26 cellular contexts compared by ENCODE assay signal in the genomic region with DNA sequence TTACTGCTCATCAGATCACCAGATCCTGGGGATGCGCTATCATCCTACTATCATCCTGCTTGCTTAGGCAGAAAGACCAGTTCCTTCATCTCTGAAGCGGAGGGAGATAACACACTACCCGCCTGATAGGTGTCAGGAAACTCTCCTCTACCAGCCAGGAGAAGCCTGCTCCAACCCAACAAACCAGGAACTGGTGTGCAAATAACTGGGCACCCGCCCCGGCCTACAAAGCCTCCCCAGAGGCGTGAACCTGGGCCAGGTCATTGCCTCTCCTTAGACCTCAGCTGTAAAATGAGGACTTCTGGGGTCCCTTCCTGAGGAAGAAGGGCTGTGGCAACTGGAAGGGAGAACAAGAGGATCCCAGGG.
"Had no signal": no experiment of that assay in that cellular context is flagged by ENCODE, and none has a peak within 500 bp of the region (broad histone marks: within the 10 kb centered on the region; RNA-seq: fewer than 3 reads in every experiment).

No MANE protein-coding gene starts in this region.

- H3K4me1 Mint-ChIP-seq: activated CD4-positive, alpha-beta T cell treated with anti-CD3 and anti-CD28 coated beads for 36 hours; activated naive CD8-positive, alpha-beta T cell treated with anti-CD3 and anti-CD28 coated beads, Interleukin-2, amount 10 ng/mL, durations not matched to agents 7 days and 5 days had no signal

- H3K4me3 Mint-ChIP-seq: activated CD4-positive, alpha-beta T cell treated with anti-CD3 and anti-CD28 coated beads for 36 hours; activated naive CD4-positive, alpha-beta T cell treated with anti-CD3 and anti-CD28 coated beads for 36 hours; activated naive CD8-positive, alpha-beta T cell treated with anti-CD3 and anti-CD28 coated beads, Interleukin-2, amount 10 ng/mL, durations not matched to agents 7 days and 5 days; naive B cell; stimulated activated naive CD8-positive, alpha-beta T cell treated with anti-CD3 and anti-CD28 coated beads, Interleukin-15, Interleukin-2, amounts not matched to agents 100 ng/mL and 50 ng/mL, for 24 hours; T-helper 1 cell treated with Interleukin-12 subunit alpha and Interleukin-12 subunit beta and Interleukin-4 antibody, amounts not matched to agents 30 μg/mL and 1 μg/mL, for 36 hours had no signal

- H3K27me3 Mint-ChIP-seq: naive B cell; stimulated activated naive CD8-positive, alpha-beta T cell treated with anti-CD3 and anti-CD28 coated beads, Interleukin-15, Interleukin-2, amounts not matched to agents 100 ng/mL and 50 ng/mL, for 24 hours had no signal

- H3K4me3 ChIP-seq: ascending aorta, esophagus squamous epithelium, left ventricle myocardium inferior, lung, mucosa of descending colon, right lobe of liver, skin epidermis, upper lobe of left lung had no signal

- H3K4me1 ChIP-seq: ascending aorta, right lobe of liver, upper lobe of left lung had no signal

- H3K9me3 ChIP-seq: ascending aorta, esophagus squamous epithelium, left ventricle myocardium inferior, mucosa of descending colon, right lobe of liver, SK-N-SH, upper lobe of left lung had no signal

- DNase-seq: activated CD4-positive, alpha-beta T cell treated with anti-CD3 and anti-CD28 coated beads for 36 hours; activated CD4-positive, CD25-positive, alpha-beta regulatory T cell; activated CD8-positive, alpha-beta memory T cell treated with anti-CD3 and anti-CD28 coated beads for 24 hours; activated effector memory CD4-positive, alpha-beta T cell treated with Interleukin-2 at 50 U/mL for 16 hours; activated naive CD4-positive, alpha-beta T cell treated with anti-CD3 and anti-CD28 coated beads for 36 hours; activated naive CD8-positive, alpha-beta T cell treated with anti-CD3 and anti-CD28 coated beads, Interleukin-2, amount 10 ng/mL, durations not matched to agents 7 days and 5 days; central memory CD4-positive, alpha-beta T cell; esophagus squamous epithelium; foreskin melanocyte; left ventricle myocardium inferior; mesendoderm; mucosa of descending colon; naive B cell; right lobe of liver; stimulated activated CD4-positive, alpha-beta T cell treated with anti-CD3 and anti-CD28 coated beads, Interleukin-12 subunit alpha, Interleukin-12 subunit beta, amount 100 ng/mL, for 4 hours; stimulated activated CD4-positive, alpha-beta T cell treated with anti-CD3 and anti-CD28 coated beads, Interleukin-4, amount 100 ng/mL, for 1 hour; substantia nigra; SW 1271; T-helper 9 cell; upper lobe of left lung had no signal

- H3K36me3 ChIP-seq: ascending aorta, left ventricle myocardium inferior, upper lobe of left lung had no signal

- H3K27ac ChIP-seq: ascending aorta, esophagus squamous epithelium, left ventricle myocardium inferior, right lobe of liver, upper lobe of left lung had no signal

- H3K27ac Mint-ChIP-seq: activated CD4-positive, alpha-beta T cell treated with anti-CD3 and anti-CD28 coated beads for 36 hours; activated naive CD4-positive, alpha-beta T cell treated with anti-CD3 and anti-CD28 coated beads for 36 hours; activated naive CD8-positive, alpha-beta T cell treated with anti-CD3 and anti-CD28 coated beads, Interleukin-2, amount 10 ng/mL, durations not matched to agents 7 days and 5 days; naive B cell; stimulated activated naive CD8-positive, alpha-beta T cell treated with anti-CD3 and anti-CD28 coated beads, Interleukin-15, Interleukin-2, amounts not matched to agents 100 ng/mL and 50 ng/mL, for 24 hours; T-helper 1 cell treated with Interleukin-12 subunit alpha and Interleukin-12 subunit beta and Interleukin-4 antibody, amounts not matched to agents 30 μg/mL and 1 μg/mL, for 36 hours had no signal

- H3K9ac ChIP-seq: SK-N-SH had no signal

- ATAC-seq: activated CD4-positive, alpha-beta T cell treated with anti-CD3 and anti-CD28 coated beads for 36 hours; mucosa of descending colon had no signal

- H3K27me3 ChIP-seq: ascending aorta, esophagus squamous epithelium, right lobe of liver, upper lobe of left lung had no signal

- H3K36me3 Mint-ChIP-seq: activated naive CD8-positive, alpha-beta T cell treated with anti-CD3 and anti-CD28 coated beads, Interleukin-2, amount 10 ng/mL, durations not matched to agents 7 days and 5 days; naive B cell had no signal

- H3K9me3 Mint-ChIP-seq: activated naive CD4-positive, alpha-beta T cell treated with anti-CD3 and anti-CD28 coated beads for 36 hours; activated naive CD8-positive, alpha-beta T cell treated with anti-CD3 and anti-CD28 coated beads, Interleukin-2, amount 10 ng/mL, durations not matched to agents 7 days and 5 days; naive B cell; stimulated activated naive CD8-positive, alpha-beta T cell treated with anti-CD3 and anti-CD28 coated beads, Interleukin-15, Interleukin-2, amounts not matched to agents 100 ng/mL and 50 ng/mL, for 24 hours; T-helper 1 cell treated with Interleukin-12 subunit alpha and Interleukin-12 subunit beta and Interleukin-4 antibody, amounts not matched to agents 30 μg/mL and 1 μg/mL, for 36 hours had no signal
